In genomic region chr17:7249830-7250229, GRCh38 we compare ENCODE assay signal across 1 cellular context.
TF ChIP-seq lines count a peak whose summit lies in the region.

No MANE protein-coding gene starts in this region.

TF ChIP-seq in GM23338, 12 proteins besides CTCF, POLR2A, EP300 and RAD21:
- TF ChIP-seq ZNF462 (CRISPR knock-in tag; IDR thresholded peaks at IDR 0.05) (no peak), ZNF331 (CRISPR knock-in tag; IDR thresholded peaks at IDR 0.05; ENCODE audit: low read depth) (no peak), STAT1 (IDR thresholded peaks at IDR 0.05; ENCODE audit: unreplicated experiment) (no peak), REST (IDR thresholded peaks at IDR 0.05; ENCODE audit: unreplicated experiment) (no peak), CREB1 (CRISPR knock-in tag; IDR thresholded peaks at IDR 0.05; ENCODE audit: low read depth) (no peak), JUNB (IDR thresholded peaks at IDR 0.05; ENCODE audit: unreplicated experiment) (no peak), POLR2AphosphoS5 (IDR thresholded peaks at IDR 0.05; ENCODE audit: low read depth) (no peak), EZH2 (IDR thresholded peaks at IDR 0.05; ENCODE audit: low read depth, unreplicated experiment) (no peak), ETS1 (IDR thresholded peaks at IDR 0.05) (no peak), ZNF114 (CRISPR knock-in tag; IDR thresholded peaks at IDR 0.05) (no peak), EZH2phosphoT487 (IDR thresholded peaks at IDR 0.05; ENCODE audit: unreplicated experiment) (no peak), NANOG (IDR thresholded peaks at IDR 0.05; ENCODE audit: borderline replicate concordance) (no peak)
